9 cellular contexts compared by ENCODE assay signal in genomic region chr7:43872401-43873165, GRCh38. TPM values are rescaled to one million over a fixed set of nuclear protein-coding genes. Genes with fewer than 3 reads are reported as not detected.
DNase-seq lines count a peak whose midpoint lies in the region; TF ChIP-seq lines count a peak whose summit lies in the region.
"Had no signal": no experiment of that assay in that cellular context is flagged by ENCODE, and none has a peak within 500 bp of the region (broad histone marks: within the 10 kb centered on the region; RNA-seq: fewer than 3 reads in every experiment).

No MANE protein-coding gene starts in this region.

- intact Hi-C loops in activated T-helper 1 cell treated with anti-CD3 and anti-CD28 coated beads, Interleukin-12 subunit alpha, Interleukin-12 subunit beta, Interleukin-2, Interleukin-4 antibody, amounts not matched to agents 30 ng/mL and 10 ng/mL and 1 ng/mL, durations not matched to agents 14 hours and 24 hours and 36 hours (cut with micrococcal nuclease): no loop called here

- TF ChIP-seq CTCF in chondrocyte (IDR thresholded peaks at IDR 0.05) (no peak), type B pancreatic cell (conservative IDR thresholded peaks at IDR 0.05) (no peak)

- H3K9me3 Mint-ChIP-seq in chondrocyte (ENCODE audit: low read depth) (no peaks in the 10 kb centered on the region), type B pancreatic cell (no peaks in the 10 kb centered on the region)
- H3K9me3 Mint-ChIP-seq in activated T-helper 1 cell treated with anti-CD3 and anti-CD28 coated beads, Interleukin-12 subunit alpha, Interleukin-12 subunit beta, Interleukin-2, Interleukin-4 antibody, amounts not matched to agents 30 ng/mL and 10 ng/mL and 1 ng/mL, durations not matched to agents 14 hours and 24 hours and 36 hours: peaks cover 8% of the 10 kb centered on the region

- peaks cover 42% of the 10 kb centered on the region for H3K4me1 Mint-ChIP-seq in chondrocyte (ENCODE audit: low read depth)
- H3K4me1 Mint-ChIP-seq in type B pancreatic cell (ENCODE audit: unreplicated experiment): peaks cover 28% of the 10 kb centered on the region
- H3K4me1 Mint-ChIP-seq in activated T-helper 1 cell treated with anti-CD3 and anti-CD28 coated beads, Interleukin-12 subunit alpha, Interleukin-12 subunit beta, Interleukin-2, Interleukin-4 antibody, amounts not matched to agents 30 ng/mL and 10 ng/mL and 1 ng/mL, durations not matched to agents 14 hours and 24 hours and 36 hours (ENCODE audit: low read depth): peaks cover 23% of the 10 kb centered on the region

- H3K36me3 Mint-ChIP-seq in chondrocyte (ENCODE audit: low read depth) (peaks cover 17% of the 10 kb centered on the region), type B pancreatic cell (peaks cover 4% of the 10 kb centered on the region)
- peaks cover 24% of the 10 kb centered on the region for H3K36me3 Mint-ChIP-seq in activated T-helper 1 cell treated with anti-CD3 and anti-CD28 coated beads, Interleukin-12 subunit alpha, Interleukin-12 subunit beta, Interleukin-2, Interleukin-4 antibody, amounts not matched to agents 30 ng/mL and 10 ng/mL and 1 ng/mL, durations not matched to agents 14 hours and 24 hours and 36 hours (ENCODE audit: low read depth)

- H3K27me3 Mint-ChIP-seq in chondrocyte (ENCODE audit: low read depth) (no peaks in the 10 kb centered on the region), type B pancreatic cell (no peaks in the 10 kb centered on the region)
- H3K27me3 Mint-ChIP-seq in activated T-helper 1 cell treated with anti-CD3 and anti-CD28 coated beads, Interleukin-12 subunit alpha, Interleukin-12 subunit beta, Interleukin-2, Interleukin-4 antibody, amounts not matched to agents 30 ng/mL and 10 ng/mL and 1 ng/mL, durations not matched to agents 14 hours and 24 hours and 36 hours (ENCODE audit: insufficient read depth): no peaks in the 10 kb centered on the region
- H3K27me3 Mint-ChIP-seq: B cell had no signal

- H3K4me3 Mint-ChIP-seq in chondrocyte (ENCODE audit: unreplicated experiment) (peak overlapping the region; percentile 27), type B pancreatic cell (no peak overlapping the region)
- no peak overlapping the region for H3K4me3 Mint-ChIP-seq in activated T-helper 1 cell treated with anti-CD3 and anti-CD28 coated beads, Interleukin-12 subunit alpha, Interleukin-12 subunit beta, Interleukin-2, Interleukin-4 antibody, amounts not matched to agents 30 ng/mL and 10 ng/mL and 1 ng/mL, durations not matched to agents 14 hours and 24 hours and 36 hours
- H3K4me3 Mint-ChIP-seq: B cell had no signal

- DNase-seq in NCI-H82 (lab: John Stamatoyannopoulos, UW): peak; percentile 11
- DNase-seq in NCI-H82 treated with DMSO at 0.1 percent for 48 hours (lab: John Stamatoyannopoulos, UW; ENCODE audit: unreplicated experiment): no peak
- no peak for DNase-seq in chondrocyte (ENCODE audit: low spot score)
- peak; percentile 18 for DNase-seq in left kidney (ENCODE audit: low read depth, low spot score)
- no peak for DNase-seq in type B pancreatic cell (ENCODE audit: extremely low spot score, unreplicated experiment)
- no peak for DNase-seq in activated T-helper 1 cell treated with anti-CD3 and anti-CD28 coated beads, Interleukin-12 subunit alpha, Interleukin-12 subunit beta, Interleukin-2, Interleukin-4 antibody, amounts not matched to agents 30 ng/mL and 10 ng/mL and 1 ng/mL, durations not matched to agents 14 hours and 24 hours and 36 hours (ENCODE audit: low spot score)
- no peak for DNase-seq in DMS114 treated with DMSO at 0.1 percent for 48 hours (lab: John Stamatoyannopoulos, UW; ENCODE audit: unreplicated experiment)
- no peak for DNase-seq in SHP77 (lab: John Stamatoyannopoulos, UW)

- H3K27ac Mint-ChIP-seq in chondrocyte (ENCODE audit: unreplicated experiment) (peak overlapping the region; percentile 89), type B pancreatic cell (peak overlapping the region; percentile 67)
- H3K27ac Mint-ChIP-seq in activated T-helper 1 cell treated with anti-CD3 and anti-CD28 coated beads, Interleukin-12 subunit alpha, Interleukin-12 subunit beta, Interleukin-2, Interleukin-4 antibody, amounts not matched to agents 30 ng/mL and 10 ng/mL and 1 ng/mL, durations not matched to agents 14 hours and 24 hours and 36 hours: no peak overlapping the region
- H3K27ac Mint-ChIP-seq: B cell had no signal

RNA-seq across cellular contexts. Expression of gene MRPS24, which starts 3.3 kb away (rescaled TPM):
- 70.2 to 76.9 TPM (median 72.9 TPM) in 3 replicates for total RNA-seq in chondrocyte
- total RNA-seq in type B pancreatic cell (ENCODE audit: low replicate concordance): 96.6 and 101 TPM in 2 replicates
- 118 and 125 TPM in 2 replicates for total RNA-seq in activated T-helper 1 cell treated with anti-CD3 and anti-CD28 coated beads, Interleukin-12 subunit alpha, Interleukin-12 subunit beta, Interleukin-2, Interleukin-4 antibody, amounts not matched to agents 30 ng/mL and 10 ng/mL and 1 ng/mL, durations not matched to agents 14 hours and 24 hours and 36 hours

RNA-seq across cellular contexts. Expression of gene URGCP, which starts 33.8 kb away (rescaled TPM):
- total RNA-seq in chondrocyte: 24.4 to 31.3 TPM (median 25.4 TPM) in 3 replicates
- 28.2 and 35.0 TPM in 2 replicates for total RNA-seq in type B pancreatic cell (ENCODE audit: low replicate concordance)
- total RNA-seq in activated T-helper 1 cell treated with anti-CD3 and anti-CD28 coated beads, Interleukin-12 subunit alpha, Interleukin-12 subunit beta, Interleukin-2, Interleukin-4 antibody, amounts not matched to agents 30 ng/mL and 10 ng/mL and 1 ng/mL, durations not matched to agents 14 hours and 24 hours and 36 hours: 32.2 and 34.4 TPM in 2 replicates

RNA-seq across cellular contexts. Expression of gene UBE2D4, which starts 53.7 kb away (rescaled TPM):
- total RNA-seq in chondrocyte (15.4 to 26.8 TPM (median 22.5 TPM) in 3 replicates), type B pancreatic cell (ENCODE audit: low replicate concordance) (11.4 and 16.7 TPM in 2 replicates)
- 15.3 and 17.7 TPM in 2 replicates for total RNA-seq in activated T-helper 1 cell treated with anti-CD3 and anti-CD28 coated beads, Interleukin-12 subunit alpha, Interleukin-12 subunit beta, Interleukin-2, Interleukin-4 antibody, amounts not matched to agents 30 ng/mL and 10 ng/mL and 1 ng/mL, durations not matched to agents 14 hours and 24 hours and 36 hours

Comparison
In these comparisons a context has a peak if more than half of its experiments do, and no peak if none do; other contexts are left out.
1. DNase-seq: peak in NCI-H82 (single experiment) and left kidney (single experiment); none in NCI-H82 treated with DMSO at 0.1 percent for 48 hours (single experiment), chondrocyte (single experiment), type B pancreatic cell (single experiment), activated T-helper 1 cell treated with anti-CD3 and anti-CD28 coated beads, Interleukin-12 subunit alpha, Interleukin-12 subunit beta, Interleukin-2, Interleukin-4 antibody, amounts not matched to agents 30 ng/mL and 10 ng/mL and 1 ng/mL, durations not matched to agents 14 hours and 24 hours and 36 hours (single experiment), DMS114 treated with DMSO at 0.1 percent for 48 hours (single experiment) and SHP77 (0 of 2).